ENCODE assay signal across 17 cellular contexts in the genomic region with DNA sequence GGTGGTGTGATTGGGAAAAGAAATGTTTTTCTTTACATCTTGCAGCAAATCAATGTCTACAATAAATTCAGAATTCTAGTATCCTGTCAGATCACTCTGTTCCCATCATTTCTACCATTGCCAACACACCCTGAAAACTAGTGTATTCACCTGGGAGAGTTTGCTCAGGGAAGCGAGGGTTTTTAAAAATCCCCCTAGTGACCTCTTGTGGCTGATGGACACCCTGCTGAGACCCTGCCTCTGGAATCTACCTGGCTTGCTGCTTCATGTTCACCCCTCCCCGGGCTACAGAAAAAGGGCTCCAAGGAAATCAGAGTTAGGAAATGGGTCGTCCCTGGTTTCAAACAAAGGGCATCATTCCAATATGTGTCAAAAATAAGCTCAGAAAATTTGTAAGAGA. TPM values are rescaled to one million over a fixed set of nuclear protein-coding genes. Genes with fewer than 3 reads are reported as not detected.
DNase-seq lines count a peak whose midpoint lies in the region; ATAC-seq lines count a peak whose summit lies in the region.
"Had no signal": no experiment of that assay in that cellular context is flagged by ENCODE, and none has a peak within 500 bp of the region (broad histone marks: within the 10 kb centered on the region; RNA-seq: fewer than 3 reads in every experiment).

No MANE protein-coding gene starts in this region.

- ATAC-seq in left lobe of liver: peak; percentile 74
- ATAC-seq: activated CD8-positive, alpha-beta memory T cell treated with anti-CD3 and anti-CD28 coated beads, Interleukin-2, amount 10 ng/mL, durations not matched to agents 7 days and 5 days; psoas muscle had no signal

- DNase-seq in DMS 273 (lab: John Stamatoyannopoulos, UW; ENCODE audit: unreplicated experiment): peak; percentile 13
- no peak for DNase-seq in DMS 273 treated with DMSO at 0.1 percent for 48 hours (lab: John Stamatoyannopoulos, UW)
- peak; percentile 2 for DNase-seq in SHP77 treated with DMSO at 0.1 percent for 48 hours (lab: John Stamatoyannopoulos, UW)
- DNase-seq in left lobe of liver (ENCODE audit: low spot score): no peak
- no peak for DNase-seq in activated effector memory CD4-positive, alpha-beta T cell treated with anti-CD3 and anti-CD28 coated beads, Interleukin-2, amount 50 U/mL, for 16 hours
- DNase-seq in NCI-H1694 (lab: John Stamatoyannopoulos, UW): no peak
- DNase-seq: activated CD8-positive, alpha-beta memory T cell treated with anti-CD3 and anti-CD28 coated beads, Interleukin-2, amount 10 ng/mL, durations not matched to agents 7 days and 5 days; CD4-positive, alpha-beta memory T cell; kidney glomerular epithelial cell; NCI-H1105 treated with DMSO at 0.1 percent for 48 hours; NCI-H526 treated with DMSO at 0.1 percent for 48 hours; psoas muscle; SIG-M5; stimulated activated CD8-positive, alpha-beta memory T cell treated with anti-CD3 and anti-CD28 coated beads, Interleukin-4, amount 100 ng/mL, for 48 hours; tibial artery had no signal

RNA-seq across cellular contexts. Expression of gene ALDOB, which starts 21.4 kb away (rescaled TPM):
- 4,002 TPM for total RNA-seq in left lobe of liver
- total RNA-seq: activated CD8-positive, alpha-beta memory T cell treated with anti-CD3 and anti-CD28 coated beads, Interleukin-2, amount 10 ng/mL, durations not matched to agents 7 days and 5 days; cardiac muscle cell; CD4-positive, alpha-beta memory T cell; HT-29 had no signal

RNA-seq across cellular contexts. Expression of gene ZNF189, which starts 58.4 kb away (rescaled TPM):
- total RNA-seq in left lobe of liver: 8.3 TPM

RNA-seq across cellular contexts. Expression of gene MRPL50, which starts 58.6 kb away (rescaled TPM):
- total RNA-seq in left lobe of liver: 5.1 TPM

Comparison
In these comparisons a context has a peak if more than half of its experiments do, and no peak if none do; other contexts are left out.
1. DNase-seq: peak in DMS 273 (single experiment) and SHP77 treated with DMSO at 0.1 percent for 48 hours (single experiment); none in DMS 273 treated with DMSO at 0.1 percent for 48 hours (single experiment), left lobe of liver (single experiment), activated effector memory CD4-positive, alpha-beta T cell treated with anti-CD3 and anti-CD28 coated beads, Interleukin-2, amount 50 U/mL, for 16 hours (single experiment) and NCI-H1694 (single experiment).